In the genomic region with DNA sequence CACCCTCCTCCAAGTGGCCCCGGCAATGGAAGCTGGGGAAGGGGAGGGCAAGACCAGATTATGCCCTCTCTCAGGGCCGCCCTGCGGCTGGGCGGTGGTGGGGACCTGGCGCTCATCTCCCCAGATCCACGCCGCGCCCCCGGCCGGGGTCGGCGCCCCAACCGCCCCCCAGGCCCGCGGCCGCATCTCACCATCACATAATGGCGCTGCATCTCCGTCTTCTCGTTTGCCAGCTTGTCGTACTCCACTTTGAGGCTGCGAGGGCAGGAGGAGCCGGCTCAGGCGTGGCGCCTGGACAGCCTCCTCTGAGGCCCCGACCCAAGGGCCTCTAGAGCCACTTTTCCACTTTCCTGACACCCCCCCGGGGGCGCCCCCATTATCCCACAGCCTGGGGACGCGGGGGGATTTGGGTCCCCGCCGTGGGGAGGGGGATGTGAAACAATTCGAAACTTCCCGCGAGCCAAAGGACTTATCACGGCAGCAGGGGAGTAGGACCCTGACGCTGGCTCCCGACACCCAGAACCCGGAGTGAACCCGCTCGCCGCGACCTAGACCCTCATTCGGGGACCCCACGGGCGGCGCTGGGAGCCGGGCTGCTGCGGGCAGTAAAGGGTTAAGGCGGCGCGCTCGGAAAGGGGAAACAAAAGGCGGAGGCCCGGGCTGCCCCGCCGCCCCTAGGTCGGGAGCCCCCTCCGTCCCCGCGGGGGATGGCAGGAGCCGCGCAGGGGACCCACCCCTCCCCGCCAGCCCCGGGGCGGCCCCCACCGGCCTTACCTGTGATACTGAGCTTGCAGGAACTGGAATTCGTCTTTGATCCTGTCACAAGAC, we compare ENCODE assay signal across 8 cellular contexts. TPM values are rescaled to one million over a fixed set of nuclear protein-coding genes. Genes with fewer than 3 reads are reported as not detected.
DNase-seq lines count a peak whose midpoint lies in the region; ATAC-seq and TF ChIP-seq lines count a peak whose summit lies in the region.

No MANE protein-coding gene starts in this region.

- peak overlapping the region; percentile 57 for H2AFZ ChIP-seq in neuron (ENCODE audit: low read depth, low read length)

- TF ChIP-seq CTCF in LNCaP clone FGC (IDR thresholded peaks at IDR 0.05; ENCODE audit: control insufficient read depth, extremely low read depth, insufficient read depth) (no peak), esophagus squamous epithelium (IDR thresholded peaks at IDR 0.05) (no peak)

- H3K27me3 ChIP-seq in esophagus squamous epithelium = no peaks in the 10 kb centered on the region
- H3K27me3 ChIP-seq in neuron (ENCODE audit: insufficient read depth, low read length) = no peaks in the 10 kb centered on the region

- peak; percentile 69 for DNase-seq in COLO668 (lab: John Stamatoyannopoulos, UW; ENCODE audit: unreplicated experiment)
- DNase-seq in LNCaP clone FGC (ENCODE audit: low read depth) = no peak
- DNase-seq in activated CD8-positive, alpha-beta memory T cell treated with anti-CD3 and anti-CD28 coated beads for 24 hours = peak; percentile 81
- no peak for DNase-seq in esophagus squamous epithelium (lab: John Stamatoyannopoulos, UW)
- no peak for DNase-seq in HK-2 (ENCODE audit: unreplicated experiment)

- intact Hi-C loops in esophagus squamous epithelium (cut with DNase I) = no loop called here

- H3K36me3 ChIP-seq in esophagus squamous epithelium (peaks cover 0 to 21% (median 2%) of the 10 kb centered on the region in 3 donors), neuron (ENCODE audit: insufficient read depth, low read length) (peaks cover 10% of the 10 kb centered on the region)

- TF ChIP-seq POLR2A in esophagus squamous epithelium (IDR thresholded peaks at IDR 0.05) = no peak

- WGBS in esophagus squamous epithelium, 2 donors = 0 to 4% methylated on average over 12 to 16 of the region's 67 CpGs

- peak overlapping the region; percentile 94 to 97 (median 96) for H3K27ac ChIP-seq in esophagus squamous epithelium

- H3K4me1 ChIP-seq in esophagus squamous epithelium (peaks cover 33 to 80% (median 56%) of the 10 kb centered on the region in 3 donors), neuron (ENCODE audit: insufficient read depth, low read length) (peaks cover 65% of the 10 kb centered on the region)

- no peaks in the 10 kb centered on the region for H3K9me3 ChIP-seq in esophagus squamous epithelium
- H3K9me3 ChIP-seq in neuron (ENCODE audit: low read length) = no peaks in the 10 kb centered on the region

- ATAC-seq in HG02885 (IDR thresholded peaks at IDR 0.05; ENCODE audit: poor library complexity, unreplicated experiment) = no peak
- no peak for ATAC-seq in GM21576 (IDR thresholded peaks at IDR 0.05; ENCODE audit: unreplicated experiment)

- H3K4me3 ChIP-seq in LNCaP clone FGC (ENCODE audit: low read depth, low read length) = peak overlapping the region; percentile 95
- peak overlapping the region; percentile 84 to 95 (median 90) for H3K4me3 ChIP-seq in esophagus squamous epithelium
- H3K4me3 ChIP-seq in neuron (ENCODE audit: low read length) = peak overlapping the region; percentile 86

RNA-seq across cellular contexts. Expression of a gene that starts 2.1 kb away (rescaled TPM):
- 100 to 1,000 TPM in 1 of 4 donors, 10 to 100 TPM in 3; 49.6 to 133 (median 64.4) TPM for total RNA-seq in esophagus squamous epithelium

Comparison
In these comparisons a context has a peak if more than half of its experiments do, and no peak if none do; other contexts are left out.
1. DNase-seq: peak in COLO668 (single experiment) and activated CD8-positive, alpha-beta memory T cell treated with anti-CD3 and anti-CD28 coated beads for 24 hours (single experiment); none in LNCaP clone FGC (single experiment), esophagus squamous epithelium (single experiment) and HK-2 (single experiment).
2. Peak in every context shown above with its lines, with median percentiles within 50 percentile points of each other: H3K4me3 ChIP-seq.